Comparison of ENCODE assay signal across 1 cellular context in the genomic region with DNA sequence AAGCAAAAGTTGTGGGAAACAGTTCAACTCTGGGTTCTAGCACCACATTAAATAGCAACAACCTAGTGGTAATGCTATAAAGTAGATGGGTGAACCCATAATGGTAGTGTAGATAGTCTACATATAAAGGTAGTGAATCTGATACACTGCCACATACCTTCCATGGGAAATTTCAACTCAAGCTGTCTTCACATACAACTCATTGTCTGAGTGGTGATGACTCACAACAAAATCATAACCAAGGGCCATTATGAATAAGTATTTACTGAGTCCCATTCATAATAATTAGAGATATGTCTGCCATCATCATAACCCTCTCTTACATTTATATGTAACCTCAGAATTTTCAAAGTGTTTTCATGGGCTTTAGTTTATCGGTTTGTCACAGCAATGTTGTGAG.
TF ChIP-seq lines count a peak whose summit lies in the region.

No MANE protein-coding gene starts in this region.

TF ChIP-seq in SK-N-SH treated with all-trans-retinoic acid at 6 μM for 48 hours, 23 proteins besides CTCF, POLR2A, EP300 and RAD21 (continued from another document):
- no peak for TF ChIP-seq CREB5 (CRISPR knock-in tag; IDR thresholded peaks at IDR 0.05; ENCODE audit: low read depth)
- no peak for TF ChIP-seq GLIS3 (CRISPR knock-in tag; IDR thresholded peaks at IDR 0.05)
- TF ChIP-seq ESRRG (CRISPR knock-in tag; IDR thresholded peaks at IDR 0.05) = no peak
- TF ChIP-seq ISL1 (CRISPR knock-in tag; IDR thresholded peaks at IDR 0.05) = no peak
- TF ChIP-seq TOX (CRISPR knock-in tag; IDR thresholded peaks at IDR 0.05; ENCODE audit: borderline replicate concordance) = no peak
